In genomic region chrX:144202726-144203125, GRCh38 we compare ENCODE assay signal across 7 cellular contexts.
DNase-seq lines count a peak whose midpoint lies in the region; ATAC-seq, FAIRE-seq and TF ChIP-seq lines count a peak whose summit lies in the region.
"Not testable (repeated sequence)": the region's sequence is repeated elsewhere in the genome, so short reads cannot be mapped to it uniquely, and the experiment has no call there.

No MANE protein-coding gene starts in this region.

- not testable (repeated sequence) for H3K27me3 Mint-ChIP-seq in stimulated activated memory B cell treated with anti-CD40 and anti-IgM and Interleukin-4, amounts not matched to agents 10 μg/mL and 1 μg/mL and 100 μg/mL, for 72 hours

- H3K4me1 Mint-ChIP-seq in stimulated activated memory B cell treated with anti-CD40 and anti-IgM and Interleukin-4, amounts not matched to agents 10 μg/mL and 1 μg/mL and 100 μg/mL, for 72 hours: not testable (repeated sequence)

- not testable (repeated sequence) for H3K9ac ChIP-seq in Karpas-422 (ENCODE audit: low read length); GM12878 (ENCODE audit: control insufficient read depth, insufficient read depth, low read length); keratinocyte (ENCODE audit: control insufficient read depth, extremely low read depth, insufficient read depth, low read length)

- H3K27ac ChIP-seq in Karpas-422 (ENCODE audit: low read length): peak overlapping the region; percentile 66
- not testable (repeated sequence) for H3K27ac ChIP-seq in GM12878 (ENCODE audit: control insufficient read depth, insufficient read depth); keratinocyte (ENCODE audit: control insufficient read depth, insufficient read depth, low read length)

- not testable (repeated sequence) for H3K36me3 ChIP-seq in Karpas-422 (ENCODE audit: insufficient read depth, low read length); GM12878 (ENCODE audit: control insufficient read depth in 2 of 2, insufficient read depth in 2 of 2, low read length in 1 of 2); bronchial epithelial cell (ENCODE audit: control insufficient read depth, insufficient read depth, low read length); keratinocyte (ENCODE audit: control insufficient read depth in 2 of 2, extremely low read depth in 1 of 2, insufficient read depth in 2 of 2, low read length in 2 of 2); mucosa of descending colon (ENCODE audit: low read depth)

- H3K4me3 ChIP-seq in Karpas-422 (ENCODE audit: low read length); GM12878; bronchial epithelial cell (ENCODE audit: low read depth, low read length); keratinocyte (ENCODE audit: control insufficient read depth in 2 of 3, extremely low read depth in 1 of 3, insufficient read depth in 2 of 3, low read depth in 1 of 3, low read length in 3 of 3); mucosa of descending colon: not testable (repeated sequence)

- WGBS in GM12878 (ENCODE audit: insufficient coverage, insufficient replicate concordance, low lambda C conversion rate, missing lambda C conversion rate): no CpG with 5 or more reads among the region's 2 CpGs

- POLR2A ChIA-PET in GM12878 (lab: Charles Lee): not testable (repeated sequence)

- intact Hi-C loops in GM12878 (cut with micrococcal nuclease; ENCODE audit: unreplicated experiment); mucosa of descending colon (cut with DNase I, micrococcal nuclease): not testable (repeated sequence)

- not testable (repeated sequence) for TF ChIP-seq CTCF in GM12878 (IDR thresholded peaks at IDR 0.05 in 2 of 3, conservative IDR thresholded peaks at IDR 0.05 in 1 of 3; ENCODE audit: control insufficient read depth in 2 of 3, extremely low read depth in 1 of 3, insufficient read depth in 1 of 3, low read depth in 3 of 3, low read length in 3 of 3); bronchial epithelial cell (IDR thresholded peaks at IDR 0.05; ENCODE audit: insufficient read depth, low read length, severe bottlenecking); keratinocyte (optimal IDR thresholded peaks at IDR 0.05 in 1 of 3, IDR thresholded peaks at IDR 0.05 in 1 of 3, conservative IDR thresholded peaks at IDR 0.05 in 1 of 3; ENCODE audit: extremely low read depth in 1 of 3, insufficient read depth in 2 of 3, low read length in 3 of 3); mucosa of descending colon (IDR thresholded peaks at IDR 0.05)

- ATAC-seq in GM18868 (IDR thresholded peaks at IDR 0.05; ENCODE audit: unreplicated experiment) (peak; percentile 57), GM12878 (peak; percentile 68), mucosa of descending colon (peak; percentile 49)
- ATAC-seq in stimulated activated memory B cell treated with anti-CD40 and anti-IgM and Interleukin-4, amounts not matched to agents 10 μg/mL and 1 μg/mL and 100 μg/mL, for 72 hours: peak; percentile 45

- not testable (repeated sequence) for H3K36me3 Mint-ChIP-seq in stimulated activated memory B cell treated with anti-CD40 and anti-IgM and Interleukin-4, amounts not matched to agents 10 μg/mL and 1 μg/mL and 100 μg/mL, for 72 hours

- BruUV-seq in GM12878 (replicated peaks; lab: Mats Ljungman, UMichigan): not testable (repeated sequence)

- H3K9me3 ChIP-seq in Karpas-422 (ENCODE audit: low read length); GM12878 (replicated peaks; ENCODE audit: control insufficient read depth, insufficient read depth, low read length); keratinocyte (ENCODE audit: control insufficient read depth, low read depth, low read length); mucosa of descending colon: not testable (repeated sequence)

- H3K4me2 ChIP-seq in Karpas-422 (ENCODE audit: low read depth, low read length, poor library complexity, severe bottlenecking); GM12878 (ENCODE audit: control insufficient read depth, insufficient read depth); keratinocyte (ENCODE audit: control insufficient read depth, extremely low read depth, insufficient read depth, low read depth, low read length): not testable (repeated sequence)

- not testable (repeated sequence) for H3K9me1 ChIP-seq in keratinocyte (ENCODE audit: control insufficient read depth, extremely low read depth, insufficient read depth, low read length)

- TF ChIP-seq POLR2A in GM12878 (IDR thresholded peaks at IDR 0.05; ENCODE audit: low read depth, low read length): not testable (repeated sequence)

- dilution Hi-C loops in keratinocyte (cut with MboI; ENCODE audit: extremely low pct_ligation_motif_present, low sequenced_read_pairs): not testable (repeated sequence)

- not testable (repeated sequence) for H2AFZ ChIP-seq in Karpas-422 (ENCODE audit: low read length); GM12878 (ENCODE audit: control insufficient read depth, low read depth, low read length); keratinocyte (ENCODE audit: control insufficient read depth, low read length)

- in situ Hi-C loops in GM12878 (cut with MboI): not testable (repeated sequence)

- not testable (repeated sequence) for H3K4me3 Mint-ChIP-seq in stimulated activated memory B cell treated with anti-CD40 and anti-IgM and Interleukin-4, amounts not matched to agents 10 μg/mL and 1 μg/mL and 100 μg/mL, for 72 hours

- H3K9me2 ChIP-seq in Karpas-422 (replicated peaks; ENCODE audit: insufficient read depth, low read length): not testable (repeated sequence)

- not testable (repeated sequence) for H4K20me1 ChIP-seq in Karpas-422 (ENCODE audit: insufficient read depth, low read depth, low read length); GM12878 (ENCODE audit: control insufficient read depth, insufficient read depth); keratinocyte (ENCODE audit: control insufficient read depth, extremely low read depth, insufficient read depth, low read length)

- not testable (repeated sequence) for TF ChIP-seq RAD21 in GM12878 (IDR thresholded peaks at IDR 0.05; ENCODE audit: insufficient read depth, low read depth, low read length)

- H3K27me3 ChIP-seq in Karpas-422 (ENCODE audit: low read length); GM12878 (replicated peaks in 1 of 2; ENCODE audit: control insufficient read depth in 2 of 2, insufficient read depth in 2 of 2, low read length in 1 of 2); bronchial epithelial cell (ENCODE audit: control insufficient read depth, insufficient read depth, low read length); keratinocyte (ENCODE audit: control insufficient read depth, extremely low read depth, insufficient read depth, low read length): not testable (repeated sequence)

- not testable (repeated sequence) for H3K79me2 ChIP-seq in Karpas-422 (ENCODE audit: low read length); GM12878 (ENCODE audit: control insufficient read depth, insufficient read depth, low read length); keratinocyte (ENCODE audit: control insufficient read depth, insufficient read depth, low read length)

- H3K27ac Mint-ChIP-seq in stimulated activated memory B cell treated with anti-CD40 and anti-IgM and Interleukin-4, amounts not matched to agents 10 μg/mL and 1 μg/mL and 100 μg/mL, for 72 hours: not testable (repeated sequence)

- H3K9me3 Mint-ChIP-seq in stimulated activated memory B cell treated with anti-CD40 and anti-IgM and Interleukin-4, amounts not matched to agents 10 μg/mL and 1 μg/mL and 100 μg/mL, for 72 hours: not testable (repeated sequence)

- RAD21 ChIA-PET in GM12878 (lab: Charles Lee; ENCODE audit: unreplicated experiment): not testable (repeated sequence)

- FAIRE-seq in GM12878 (lab: Jason Lieb, UNC): not testable (repeated sequence)
- peak; percentile 83 for FAIRE-seq in bronchial epithelial cell (lab: Jason Lieb, UNC)
- FAIRE-seq in keratinocyte (lab: Jason Lieb, UNC): peak; percentile 98

- H3K4me1 ChIP-seq in Karpas-422 (ENCODE audit: low read length); GM12878 (ENCODE audit: control insufficient read depth, insufficient read depth, low read length); keratinocyte (ENCODE audit: control insufficient read depth, extremely low read depth, insufficient read depth, low read length); mucosa of descending colon (ENCODE audit: low read depth): not testable (repeated sequence)

- not testable (repeated sequence) for TF ChIP-seq EP300 in GM12878 (IDR thresholded peaks at IDR 0.05; ENCODE audit: borderline replicate concordance in 1 of 2, control insufficient read depth in 1 of 2, low read depth in 2 of 2, low read length in 2 of 2)

- SMC1A ChIA-PET in GM12878 (lab: Charles Lee; ENCODE audit: uncharacterized antibody, unreplicated experiment): not testable (repeated sequence)

- not testable (repeated sequence) for DNase-seq in Karpas-422; GM12878 (ENCODE audit: low read depth, low spot score); bronchial epithelial cell (ENCODE audit: low read depth); keratinocyte (ENCODE audit: low read depth, low spot score); mucosa of descending colon

- CTCF ChIA-PET in GM12878 (lab: Yijun Ruan, JAX): not testable (repeated sequence)
